In the genomic region with DNA sequence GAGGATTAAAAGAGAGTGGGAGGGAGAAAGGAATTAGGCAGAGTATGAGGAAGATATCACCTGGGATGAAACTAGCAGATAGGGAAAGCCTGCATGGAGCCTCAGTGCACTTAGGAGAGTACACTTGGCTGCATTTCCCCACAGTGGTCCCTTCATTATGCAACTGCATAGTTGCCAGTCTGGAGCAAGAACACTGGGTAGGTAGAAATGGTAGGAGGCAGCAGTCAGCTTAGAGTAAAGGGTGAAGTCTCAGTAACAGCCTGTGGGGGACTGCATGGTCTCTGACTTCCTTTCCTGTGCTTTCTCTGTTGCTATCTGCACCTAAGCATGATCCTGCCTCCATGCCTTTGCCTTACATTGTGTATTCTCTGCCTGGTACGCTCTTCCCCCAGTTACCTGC, we compare ENCODE assay signal across 10 cellular contexts. TPM values are rescaled to one million over a fixed set of nuclear protein-coding genes. Genes with fewer than 3 reads are reported as not detected.
DNase-seq lines count a peak whose midpoint lies in the region; ATAC-seq, FAIRE-seq and TF ChIP-seq lines count a peak whose summit lies in the region.
"Had no signal": no experiment of that assay in that cellular context is flagged by ENCODE, and none has a peak within 500 bp of the region (broad histone marks: within the 10 kb centered on the region; RNA-seq: fewer than 3 reads in every experiment).

No MANE protein-coding gene starts in this region.

- SMC1A ChIA-PET in GM12878 (lab: Charles Lee; ENCODE audit: uncharacterized antibody, unreplicated experiment), result interaction anchor here (0.8 to 2.5 kb wide), 5 partner anchors 9 to 44 kb away, joined by 3 to 9 read pairs (median 3); no protein-coding TSS in a partner anchor

- DNase-seq in DND-41 (no peak), GM12878 (ENCODE audit: low read depth, low spot score) (no peak), Calu3 (no peak)
- DNase-seq in activated CD8-positive, alpha-beta memory T cell treated with anti-CD3 and anti-CD28 coated beads, Interleukin-2, amount 50 U/mL, for 48 hours, result no peak
- DNase-seq: dorsolateral prefrontal cortex had no signal

- no peaks in the 10 kb centered on the region for H3K4me1 Mint-ChIP-seq in Calu3 (ENCODE audit: low read depth, unreplicated experiment)

- in situ Hi-C loops in GM12878 (cut with MboI), result no loop called here

- H3K4me3 ChIP-seq in DND-41 (ENCODE audit: low read depth in 1 of 2, low read length in 2 of 2) (no peak overlapping the region), GM12878 (no peak overlapping the region)
- H3K4me3 ChIP-seq: dorsolateral prefrontal cortex had no signal

- no peak for TF ChIP-seq EP300 in GM12878 (IDR thresholded peaks at IDR 0.05; ENCODE audit: borderline replicate concordance in 1 of 2, control insufficient read depth in 1 of 2, low read depth in 2 of 2, low read length in 2 of 2)

- H3K36me3 Mint-ChIP-seq in Calu3 (ENCODE audit: insufficient read depth, unreplicated experiment), result no peaks in the 10 kb centered on the region

- H3K36me3 ChIP-seq in DND-41 (ENCODE audit: insufficient read depth, low read length) (no peaks in the 10 kb centered on the region), GM12878 (ENCODE audit: control insufficient read depth in 2 of 2, insufficient read depth in 2 of 2, low read length in 1 of 2) (no peaks in the 10 kb centered on the region)

- ATAC-seq in DND-41 (ENCODE audit: insufficient read depth, low read depth), result peak; percentile 60
- peak; percentile 50 for ATAC-seq in GM18909 (IDR thresholded peaks at IDR 0.05; ENCODE audit: poor library complexity, unreplicated experiment)
- ATAC-seq in HG03280 (IDR thresholded peaks at IDR 0.05; ENCODE audit: unreplicated experiment), result peak; percentile 46
- ATAC-seq in GM12878, result peak; percentile 71
- no peak for ATAC-seq in HG03097 (IDR thresholded peaks at IDR 0.05; ENCODE audit: low FRiP score, unreplicated experiment)
- ATAC-seq in HG02759 (IDR thresholded peaks at IDR 0.05; ENCODE audit: unreplicated experiment), result no peak
- ATAC-seq: SK-N-SH treated with all-trans-retinoic acid at 6 μM for 48 hours had no signal

- H2AFZ ChIP-seq in DND-41 (ENCODE audit: low read depth, low read length), result no peak overlapping the region
- peak overlapping the region; percentile 48 for H2AFZ ChIP-seq in GM12878 (ENCODE audit: control insufficient read depth, low read depth, low read length)

- H3K27me3 Mint-ChIP-seq in Calu3 (ENCODE audit: unreplicated experiment), result no peaks in the 10 kb centered on the region

- WGBS in GM12878 (ENCODE audit: insufficient coverage, insufficient replicate concordance, low lambda C conversion rate, missing lambda C conversion rate), result 0% methylated on average over 1 of the region's 1 CpG

- no peak overlapping the region for H3K9ac ChIP-seq in DND-41 (ENCODE audit: low read depth, low read length)
- no peak overlapping the region for H3K9ac ChIP-seq in GM12878 (ENCODE audit: control insufficient read depth, insufficient read depth, low read length)

- no peak overlapping the region for H3K4me2 ChIP-seq in DND-41 (ENCODE audit: insufficient read depth, low read length)
- H3K4me2 ChIP-seq in GM12878 (ENCODE audit: control insufficient read depth, insufficient read depth), result peak overlapping the region; percentile 80

- no TSS peak for BruUV-seq in GM12878 (replicated peaks; lab: Mats Ljungman, UMichigan)
- no TSS peak for BruUV-seq in Calu3 (replicated peaks; lab: Mats Ljungman, UMichigan)

- intact Hi-C loops in GM12878 (cut with micrococcal nuclease; ENCODE audit: unreplicated experiment) (no loop called here), Calu3 (cut with micrococcal nuclease; ENCODE audit: unreplicated experiment) (no loop called here)

- POLR2A ChIA-PET in GM12878 (lab: Charles Lee), result interaction anchor here (0.7 kb wide), 1 partner anchor 200 kb away, joined by 3 read pairs; no protein-coding TSS in a partner anchor

- H3K4me3 Mint-ChIP-seq in Calu3 (ENCODE audit: low read depth, unreplicated experiment), result no peak overlapping the region

- H3K9me3 ChIP-seq in DND-41 (ENCODE audit: insufficient read depth, low read length, severe bottlenecking) (no peaks in the 10 kb centered on the region), GM12878 (replicated peaks; ENCODE audit: control insufficient read depth, insufficient read depth, low read length) (no peaks in the 10 kb centered on the region)

- CTCF ChIA-PET in GM12878 (lab: Yijun Ruan, JAX), result interaction anchor here (0.6 to 1.5 kb wide), 5 partner anchors 15 to 200 kb away, joined by 3 read pairs; no protein-coding TSS in a partner anchor
- CTCF ChIA-PET in Calu3 (lab: Charles Lee), result no interaction called here

- H3K79me2 ChIP-seq in DND-41 (ENCODE audit: insufficient read depth, low read length) (peaks cover 96% of the 10 kb centered on the region), GM12878 (ENCODE audit: control insufficient read depth, insufficient read depth, low read length) (peaks cover 58% of the 10 kb centered on the region)

- H3K27me3 ChIP-seq in DND-41 (ENCODE audit: insufficient read depth, low read length, poor library complexity), result no peaks in the 10 kb centered on the region
- H3K27me3 ChIP-seq in GM12878 (replicated peaks in 1 of 2; ENCODE audit: control insufficient read depth in 2 of 2, insufficient read depth in 2 of 2, low read length in 1 of 2), result no peaks in the 10 kb centered on the region
- H3K27me3 ChIP-seq: dorsolateral prefrontal cortex had no signal

- H3K4me1 ChIP-seq in DND-41 (ENCODE audit: insufficient read depth, low read length) (peaks cover 41% of the 10 kb centered on the region), GM12878 (ENCODE audit: control insufficient read depth, insufficient read depth, low read length) (peaks cover 65% of the 10 kb centered on the region)

- no peak for TF ChIP-seq RAD21 in GM12878 (IDR thresholded peaks at IDR 0.05; ENCODE audit: insufficient read depth, low read depth, low read length)

- no peak for TF ChIP-seq POLR2A in GM12878 (IDR thresholded peaks at IDR 0.05; ENCODE audit: low read depth, low read length)

- TF ChIP-seq CTCF in DND-41 (IDR thresholded peaks at IDR 0.05; ENCODE audit: borderline replicate concordance, extremely low read depth, low read length, poor library complexity, severe bottlenecking) (no peak), GM12878 (IDR thresholded peaks at IDR 0.05 in 2 of 3, conservative IDR thresholded peaks at IDR 0.05 in 1 of 3; ENCODE audit: control insufficient read depth in 2 of 3, extremely low read depth in 1 of 3, insufficient read depth in 1 of 3, low read depth in 3 of 3, low read length in 3 of 3) (peak in 1 of 3 experiments; percentile 8; a peak in 1 of 6 replicates), Calu3 (IDR thresholded peaks at IDR 0.05; ENCODE audit: unreplicated experiment) (no peak)

- H3K9me3 Mint-ChIP-seq in Calu3 (ENCODE audit: low read depth, unreplicated experiment), result no peaks in the 10 kb centered on the region

- H3K27ac Mint-ChIP-seq in Calu3 (ENCODE audit: unreplicated experiment), result no peak overlapping the region

- H3K27ac ChIP-seq in DND-41 (ENCODE audit: low read length), result no peak overlapping the region
- H3K27ac ChIP-seq in GM12878 (ENCODE audit: control insufficient read depth, insufficient read depth), result peak overlapping the region; percentile 59
- H3K27ac ChIP-seq: dorsolateral prefrontal cortex had no signal

- H4K20me1 ChIP-seq in DND-41 (ENCODE audit: insufficient read depth, low read length), result peaks cover 66% of the 10 kb centered on the region; the same call in 1 of the 2 replicates
- no peaks in the 10 kb centered on the region for H4K20me1 ChIP-seq in GM12878 (ENCODE audit: control insufficient read depth, insufficient read depth)

- FAIRE-seq in GM12878 (lab: Jason Lieb, UNC), result peak; percentile 23

- RAD21 ChIA-PET in GM12878 (lab: Charles Lee; ENCODE audit: unreplicated experiment), result interaction anchor here (0.6 to 1.6 kb wide), 3 partner anchors 44 to 200 kb away, joined by 3 to 6 read pairs (median 4); no protein-coding TSS in a partner anchor

TF ChIP-seq in GM12878, 131 proteins besides CTCF, POLR2A, EP300 and RAD21:
- TF ChIP-seq SPI1 (IDR thresholded peaks at IDR 0.05; ENCODE audit: borderline replicate concordance, insufficient read depth, low read depth, low read length) (0 out of 2 replicates have a peak, but pooled peaks have one; percentile 11), ZNF217 (IDR thresholded peaks at IDR 0.05) (no peak)

RNA-seq across cellular contexts. Expression of gene PCGF5, which starts 14.0 kb away (rescaled TPM):
- 117 and 119 TPM in 2 replicates for total RNA-seq in GM12878 (2013; cell fraction: nucleolus; rRNA removed)
- total RNA-seq in GM12878 (2014; rRNA removed) (45.2 and 59.2 TPM in 2 replicates), GM12878 (2014; rRNA removed; fragmentation: Illumina TruSeq; extraction: Trizol) (56.2 and 57.1 TPM in 2 replicates), GM12878 (2021) (40.2 and 43.0 TPM in 2 replicates), Calu3 (2022) (19.5 and 20.6 TPM in 2 replicates)
- 43.6 TPM for polyA plus RNA-seq in GM12878 (2011; ENCODE audit: low read depth)
- polyA plus RNA-seq in GM12878 (2011; rRNA removed) (67.8 and 98.9 TPM in 2 replicates), GM12878 (2014; fragmentation: Illumina TruSeq; extraction: Trizol) (79.7 and 95.7 TPM in 2 replicates), GM12878 (2014; fragmentation: Nextera tagmentation; extraction: Ambion mirVana) (10 to 100 TPM; 33.2 to 35.0 TPM), GM12878 (2014; rRNA removed) (37.4 and 38.3 TPM in 2 replicates), GM12878 (2016; fragmentation: Nextera tagmentation; extraction: Ambion mirVana) (10 to 100 TPM; 56.3 to 56.5 TPM)
- 40.4 and 54.6 TPM in 2 replicates for polyA plus RNA-seq in GM12878 (2011; cell fraction: cytosol; rRNA removed)
- polyA plus RNA-seq in GM12878 (2011; cell fraction: nucleus; rRNA removed), result 21.2 and 24.9 TPM in 2 replicates
- polyA plus RNA-seq in GM12878 (2012), result 39.6 and 44.8 TPM in 2 replicates
- 51.4 and 75.5 TPM in 2 replicates for polyA minus RNA-seq in GM12878 (2011; rRNA and poly(A)+ RNA removed)
- 14.9 and 17.8 TPM in 2 replicates for polyA minus RNA-seq in GM12878 (2011; cell fraction: cytosol; rRNA and poly(A)+ RNA removed)
- polyA minus RNA-seq in GM12878 (2011; cell fraction: nucleus; rRNA and poly(A)+ RNA removed), result 48.5 and 61.0 TPM in 2 replicates

Comparison
In these comparisons a context has a peak if more than half of its experiments do, and no peak if none do; other contexts are left out.
1. ATAC-seq: peak in DND-41 (single experiment), GM18909 (single experiment), HG03280 (single experiment) and GM12878 (single experiment); none in HG03097 (single experiment) and HG02759 (single experiment).